16 cellular contexts compared by ENCODE assay signal in genomic region chr17:58047751-58048150, GRCh38. TPM values are rescaled to one million over a fixed set of nuclear protein-coding genes. Genes with fewer than 3 reads are reported as not detected.
A peak's percentile ranks its signal among the peaks of the same experiment; 100 is the strongest.
DNase-seq lines count a peak whose midpoint lies in the region; ATAC-seq and TF ChIP-seq lines count a peak whose summit lies in the region.
"Had no signal": no experiment of that assay in that cellular context is flagged by ENCODE, and none has a peak within 500 bp of the region (broad histone marks: within the 10 kb centered on the region; RNA-seq: fewer than 3 reads in every experiment).

No MANE protein-coding gene starts in this region.

- H3K27ac ChIP-seq in spleen: no peak overlapping the region

- H3K9me3 ChIP-seq in spleen: no peaks in the 10 kb centered on the region

- no peaks in the 10 kb centered on the region for H3K36me3 ChIP-seq in spleen

- H3K4me3 Mint-ChIP-seq in stimulated activated naive CD8-positive, alpha-beta T cell treated with anti-CD3 and anti-CD28 coated beads, Interleukin-15, amount 100 ng/mL, for 72 hours: no peak overlapping the region
- H3K4me3 Mint-ChIP-seq: CD8-positive, alpha-beta memory T cell had no signal

- intact Hi-C loops in spleen (cut with DNase I; ENCODE audit: low total_unique reads): no loop called here

- no peak for TF ChIP-seq CTCF in foreskin fibroblast (IDR thresholded peaks at IDR 0.05; ENCODE audit: low read depth, low read length)
- TF ChIP-seq CTCF in spleen (IDR thresholded peaks at IDR 0.05 in 8 of 11, conservative IDR thresholded peaks at IDR 0.05 in 3 of 11): no peak

- H3K4me3 ChIP-seq in foreskin fibroblast (ENCODE audit: low read depth in 1 of 2, low read length in 2 of 2) (no peak overlapping the region), spleen (no peak overlapping the region)
- H3K4me3 ChIP-seq: K562 had no signal

- H3K27ac Mint-ChIP-seq in stimulated activated naive CD8-positive, alpha-beta T cell treated with anti-CD3 and anti-CD28 coated beads, Interleukin-15, amount 100 ng/mL, for 72 hours: peak overlapping the region; percentile 8 to 85

- peaks cover 0 to 32% (median 0%) of the 10 kb centered on the region in 7 donors for H3K27me3 ChIP-seq in spleen (replicated peaks in 1 of 7)

- peaks cover 18% of the 10 kb centered on the region for H3K27me3 Mint-ChIP-seq in stimulated activated naive CD8-positive, alpha-beta T cell treated with anti-CD3 and anti-CD28 coated beads, Interleukin-15, amount 100 ng/mL, for 72 hours

- no peak for TF ChIP-seq POLR2A in spleen (IDR thresholded peaks at IDR 0.05)

- no peak for ATAC-seq in stimulated activated naive CD8-positive, alpha-beta T cell treated with anti-CD3 and anti-CD28 coated beads, Interleukin-15, amount 100 ng/mL, for 72 hours
- ATAC-seq in stimulated activated naive CD8-positive, alpha-beta T cell treated with anti-CD3 and anti-CD28 coated beads, Interleukin-15, Interleukin-2, amounts not matched to agents 100 U/mL and 50 U/mL, for 24 hours: no peak
- ATAC-seq in SK-N-SH treated with all-trans-retinoic acid at 6 μM for 48 hours: peak; percentile 39; the same call in 2 of the 3 replicates
- ATAC-seq: K562 had no signal

- no peaks in the 10 kb centered on the region for H3K4me1 ChIP-seq in spleen

- peaks cover 2% of the 10 kb centered on the region for H3K4me1 Mint-ChIP-seq in stimulated activated naive CD8-positive, alpha-beta T cell treated with anti-CD3 and anti-CD28 coated beads, Interleukin-15, amount 100 ng/mL, for 72 hours
- H3K4me1 Mint-ChIP-seq: CD8-positive, alpha-beta memory T cell had no signal

- peaks cover 0 to 4% of the 10 kb centered on the region in 2 donors for H3K9me3 Mint-ChIP-seq in stimulated activated naive CD8-positive, alpha-beta T cell treated with anti-CD3 and anti-CD28 coated beads, Interleukin-15, amount 100 ng/mL, for 72 hours
- H3K9me3 Mint-ChIP-seq: CD8-positive, alpha-beta memory T cell had no signal

- DNase-seq in stimulated activated naive CD8-positive, alpha-beta T cell treated with anti-CD3 and anti-CD28 coated beads, Interleukin-15, amount 100 ng/mL, for 72 hours: no peak
- no peak for DNase-seq in stimulated activated naive CD8-positive, alpha-beta T cell treated with anti-CD3 and anti-CD28 coated beads, Interleukin-15, Interleukin-2, amounts not matched to agents 100 U/mL and 50 U/mL, for 24 hours
- DNase-seq in foreskin fibroblast (peak; percentile 18 to 67), COLO829 (ENCODE audit: low spot score) (no peak), cortex of kidney (lab: John Stamatoyannopoulos, UW) (no peak), spleen (no peak)
- DNase-seq: C1 segment of cervical spinal cord; CD8-positive, alpha-beta memory T cell; DMS79 treated with DMSO at 0.1 percent for 48 hours; GOT3; NCI-H1092 treated with DMSO at 0.1 percent for 48 hours; NCI-H187 treated with DMSO at 0.1 percent for 48 hours; NCI-H2227 treated with DMSO at 0.1 percent for 48 hours; NCI-H526 had no signal

- 76 to 87% (median 85%) methylated on average over 3 of the region's 3 CpGs for WGBS in spleen, 5 donors

TF ChIP-seq in SK-N-SH treated with all-trans-retinoic acid at 6 μM for 48 hours, 23 proteins besides CTCF, POLR2A, EP300 and RAD21:
- TF ChIP-seq PATZ1 (CRISPR knock-in tag; IDR thresholded peaks at IDR 0.05; ENCODE audit: borderline replicate concordance) (no peak), ZFP30 (CRISPR knock-in tag; IDR thresholded peaks at IDR 0.05) (no peak), OSR1 (CRISPR knock-in tag; IDR thresholded peaks at IDR 0.05) (no peak), ZNF70 (CRISPR knock-in tag; IDR thresholded peaks at IDR 0.05) (no peak), GLIS3 (CRISPR knock-in tag; IDR thresholded peaks at IDR 0.05) (no peak), ZNF8 (CRISPR knock-in tag; IDR thresholded peaks at IDR 0.05) (no peak), ISL1 (CRISPR knock-in tag; IDR thresholded peaks at IDR 0.05) (no peak), TOX (CRISPR knock-in tag; IDR thresholded peaks at IDR 0.05; ENCODE audit: borderline replicate concordance) (no peak), POU6F1 (CRISPR knock-in tag; IDR thresholded peaks at IDR 0.05; ENCODE audit: borderline replicate concordance, low read depth) (no peak)

RNA-seq across cellular contexts. Expression of gene DYNLL2, which starts 35.5 kb away (rescaled TPM):
- 10 to 100 TPM; 19.4 to 29.7 (median 23.1) TPM for total RNA-seq in spleen
- polyA plus RNA-seq in spleen: 10 to 100 TPM in 2 of 3 donors, 1 to 10 TPM in 1; 9.9 to 26.3 (median 11.1) TPM

RNA-seq across cellular contexts. Expression of gene SRSF1, which starts 40.7 kb away (rescaled TPM):
- total RNA-seq in spleen: 100 to 1,000 TPM; 165 to 213 (median 174) TPM
- 10 to 100 TPM; 65.8 to 90.4 (median 88.2) TPM for polyA plus RNA-seq in spleen

RNA-seq across cellular contexts. Expression of gene VEZF1, which starts 59.7 kb away (rescaled TPM):
- 10 to 100 TPM; 43.0 to 59.9 (median 54.2) TPM for total RNA-seq in spleen
- polyA plus RNA-seq in spleen: 10 to 100 TPM in 2 of 3 donors, 1 to 10 TPM in 1; 10.0 to 19.1 (median 10.2) TPM

Comparison
In these comparisons a context has a peak if more than half of its experiments do, and no peak if none do; other contexts are left out.
1. DNase-seq: peak in foreskin fibroblast (2 of 2); none in stimulated activated naive CD8-positive, alpha-beta T cell treated with anti-CD3 and anti-CD28 coated beads, Interleukin-15, amount 100 ng/mL, for 72 hours (0 of 2), stimulated activated naive CD8-positive, alpha-beta T cell treated with anti-CD3 and anti-CD28 coated beads, Interleukin-15, Interleukin-2, amounts not matched to agents 100 U/mL and 50 U/mL, for 24 hours (single experiment), COLO829 (single experiment), cortex of kidney (single experiment) and spleen (single experiment).